31 cellular contexts compared by ENCODE assay signal in genomic region chr21:17753736-17754135, GRCh38.
"Had no signal": no experiment of that assay in that cellular context is flagged by ENCODE, and none has a peak within 500 bp of the region (broad histone marks: within the 10 kb centered on the region; RNA-seq: fewer than 3 reads in every experiment).

No MANE protein-coding gene starts in this region.

- ATAC-seq: activated CD4-positive, alpha-beta T cell treated with anti-CD3 and anti-CD28 coated beads for 36 hours; activated CD8-positive, alpha-beta memory T cell treated with anti-CD3 and anti-CD28 coated beads, Interleukin-2, amount 10 ng/mL, durations not matched to agents 7 days and 5 days; activated CD8-positive, alpha-beta T cell treated with anti-CD3 and anti-CD28 coated beads, Interleukin-2, amount 10 ng/mL, durations not matched to agents 7 days and 5 days; activated naive CD8-positive, alpha-beta T cell treated with anti-CD3 and anti-CD28 coated beads, Interleukin-2, amount 50 U/mL, for 24 hours; activated T-cell treated with anti-CD3 and anti-CD28 coated beads, Interleukin-2, amount 50 U/mL, for 72 hours; body of pancreas; foreskin keratinocyte; gastrocnemius medialis; heart left ventricle; T-helper 17 cell had no signal

- H3K27me3 ChIP-seq: adrenal gland, body of pancreas, colonic mucosa, esophagus muscularis mucosa, foreskin keratinocyte, gastrocnemius medialis, heart left ventricle had no signal

- H3K4me3 ChIP-seq: adrenal gland, body of pancreas, colonic mucosa, esophagus muscularis mucosa, gastrocnemius medialis, heart left ventricle had no signal

- DNase-seq: activated CD4-positive, alpha-beta memory T cell treated with anti-CD3 and anti-CD28 coated beads for 36 hours; activated CD4-positive, alpha-beta T cell treated with anti-CD3 and anti-CD28 coated beads for 36 hours; activated CD4-positive, alpha-beta T cell treated with anti-CD3 and anti-CD28 coated beads, Interleukin-2, amount 10 ng/mL, durations not matched to agents 24 days and 14 days; activated CD4-positive, CD25-positive, alpha-beta regulatory T cell; activated CD4-positive, CD25-positive, alpha-beta regulatory T cell treated with anti-CD3 and anti-CD28 coated beads, Interleukin-2, amount 50 U/mL, for 72 hours; activated CD8-positive, alpha-beta memory T cell treated with anti-CD3 and anti-CD28 coated beads, Interleukin-2, amount 10 ng/mL, durations not matched to agents 7 days and 5 days; activated CD8-positive, alpha-beta memory T cell treated with anti-CD3 and anti-CD28 coated beads, Interleukin-2, amount 50 U/mL, for 4 hours; activated CD8-positive, alpha-beta T cell treated with anti-CD3 and anti-CD28 coated beads, Interleukin-2, amount 10 ng/mL, durations not matched to agents 7 days and 5 days; activated gamma-delta T cell treated with Interleukin-2 at 50 U/mL for 16 hours; activated naive CD4-positive, alpha-beta T cell treated with anti-CD3 and anti-CD28 coated beads, Interleukin-2, amount 50 U/mL, for 16 hours; activated naive CD4-positive, alpha-beta T cell treated with Interleukin-2 at 50 U/mL for 16 hours; activated naive CD8-positive, alpha-beta T cell treated with anti-CD3 and anti-CD28 coated beads for 36 hours; activated naive CD8-positive, alpha-beta T cell treated with anti-CD3 and anti-CD28 coated beads, Interleukin-2, amount 50 U/mL, for 24 hours; activated T-cell treated with anti-CD3 and anti-CD28 coated beads, Interleukin-2, amount 50 U/mL, for 24 hours; activated T-cell treated with anti-CD3 and anti-CD28 coated beads, Interleukin-2, amount 50 U/mL, for 72 hours; adrenal gland; amygdala; aorta; body of pancreas; central memory CD4-positive, alpha-beta T cell; cerebellar nuclear complex; colonic mucosa; effector CD8-positive, alpha-beta T cell; foreskin keratinocyte; gastrocnemius medialis; glutamatergic neuron; heart left ventricle; T-helper 1 cell; T-helper 17 cell; T1000 had no signal

- H3K9me3 ChIP-seq: adrenal gland, body of pancreas, colonic mucosa, esophagus muscularis mucosa, gastrocnemius medialis had no signal

- H3K4me1 ChIP-seq: adrenal gland, body of pancreas, colonic mucosa, esophagus muscularis mucosa, foreskin keratinocyte, gastrocnemius medialis had no signal

- H3K27ac ChIP-seq: adrenal gland, body of pancreas, colonic mucosa, esophagus muscularis mucosa, foreskin keratinocyte, gastrocnemius medialis, heart left ventricle had no signal

- H3K36me3 ChIP-seq: adrenal gland, colonic mucosa, esophagus muscularis mucosa, gastrocnemius medialis, heart left ventricle had no signal
